In the genomic region with DNA sequence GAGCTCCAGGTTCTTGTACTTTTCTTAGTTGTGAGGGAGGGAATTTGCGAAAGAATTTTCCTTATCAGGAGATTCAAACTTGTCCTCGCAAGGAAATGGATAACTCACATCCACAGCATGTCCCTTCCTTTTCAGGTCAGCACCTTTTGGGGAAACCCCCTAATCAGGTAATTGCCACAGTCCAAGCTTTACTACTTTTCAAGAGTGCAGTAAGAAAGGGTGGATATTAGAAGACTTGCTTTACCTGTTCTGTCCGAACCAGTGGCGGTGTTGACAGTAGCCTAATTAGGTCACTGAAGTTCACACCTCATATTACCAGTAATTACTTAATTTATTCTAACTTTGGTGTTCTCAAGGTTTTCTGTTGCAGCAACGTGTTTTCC, we compare ENCODE assay signal across 8 cellular contexts. TPM values are rescaled to one million over a fixed set of nuclear protein-coding genes. Genes with fewer than 3 reads are reported as not detected.
DNase-seq lines count a peak whose midpoint lies in the region; ATAC-seq and TF ChIP-seq lines count a peak whose summit lies in the region.

No MANE protein-coding gene starts in this region.

- peak; percentile 21 for ATAC-seq in HG02763 (IDR thresholded peaks at IDR 0.05; ENCODE audit: unreplicated experiment)
- peak; percentile 35 for ATAC-seq in Panc1

- no peak for TF ChIP-seq EP300 in esophagus muscularis mucosa (IDR thresholded peaks at IDR 0.05)

- H3K36me3 ChIP-seq in Panc1 (ENCODE audit: control insufficient read depth, insufficient read depth, low read length) (peaks cover 6% of the 10 kb centered on the region; the same call in 1 of the 2 replicates), esophagus muscularis mucosa (no peaks in the 10 kb centered on the region)

- H3K4me3 ChIP-seq in Panc1 (ENCODE audit: low read depth in 2 of 2, low read length in 2 of 2) (peak overlapping the region; percentile 79 to 97), esophagus muscularis mucosa (peak overlapping the region; percentile 73 to 89 (median 76))

- peak overlapping the region; percentile 96 for H3K4me3 Mint-ChIP-seq in osteocyte (ENCODE audit: unreplicated experiment)

- H3K27me3 ChIP-seq in Panc1 (ENCODE audit: control insufficient read depth, insufficient read depth, low read length) (no peaks in the 10 kb centered on the region), esophagus muscularis mucosa (no peaks in the 10 kb centered on the region)

- H3K9me3 ChIP-seq in Panc1 (ENCODE audit: control insufficient read depth, insufficient read depth, low read depth, low read length) (no peaks in the 10 kb centered on the region), esophagus muscularis mucosa (no peaks in the 10 kb centered on the region)

- H3K27ac Mint-ChIP-seq in osteocyte (ENCODE audit: unreplicated experiment) = peak overlapping the region; percentile 94

- peaks cover 3% of the 10 kb centered on the region for H3K36me3 Mint-ChIP-seq in osteocyte (ENCODE audit: unreplicated experiment)

- CTCF ChIA-PET in Panc1 (lab: Charles Lee) = no interaction called here

- in situ Hi-C loops in Panc1 (cut with HindIII; ENCODE audit: low pct_unique_long_range_greater_than_20kb, low sequenced_read_pairs) = no loop called here

- DNase-seq in DMS79 treated with DMSO at 0.1 percent for 48 hours (lab: John Stamatoyannopoulos, UW) (peak; percentile 39), DMS79 (lab: John Stamatoyannopoulos, UW) (no peak), Panc1 (ENCODE audit: low read depth, low spot score) (no peak), esophagus muscularis mucosa (ENCODE audit: extremely low spot score) (no peak), osteocyte (ENCODE audit: extremely low spot score, unreplicated experiment) (no peak), NCI-H446 (lab: John Stamatoyannopoulos, UW) (no peak), COLO829 (ENCODE audit: low spot score) (no peak)

- TF ChIP-seq CTCF in Panc1 (IDR thresholded peaks at IDR 0.05) (no peak), esophagus muscularis mucosa (IDR thresholded peaks at IDR 0.05) (no peak), osteocyte (IDR thresholded peaks at IDR 0.05) (no peak)

- no peaks in the 10 kb centered on the region for H3K9me3 Mint-ChIP-seq in osteocyte (ENCODE audit: unreplicated experiment)

- no peak for TF ChIP-seq POLR2A in esophagus muscularis mucosa (IDR thresholded peaks at IDR 0.05; ENCODE audit: low read depth)

- BruUV-seq in Panc1 (replicated peaks; lab: Mats Ljungman, UMichigan) = no TSS peak

- H3K4me1 Mint-ChIP-seq in osteocyte (ENCODE audit: unreplicated experiment) = peaks cover 47% of the 10 kb centered on the region

- intact Hi-C loops in Panc1 (cut with micrococcal nuclease; ENCODE audit: unreplicated experiment) = no loop called here
- intact Hi-C loops in esophagus muscularis mucosa (cut with DNase I) = no loop called here

- H3K4me1 ChIP-seq in Panc1 (ENCODE audit: control insufficient read depth, insufficient read depth, low read length) (peaks cover 11% of the 10 kb centered on the region), esophagus muscularis mucosa (peaks cover 12 to 56% (median 48%) of the 10 kb centered on the region in 4 donors)

- H3K27ac ChIP-seq in Panc1 (ENCODE audit: low read length) (peak overlapping the region; percentile 93), esophagus muscularis mucosa (replicated peaks in 1 of 4) (peak overlapping the region; percentile 82 to 86 (median 84))

- H3K27me3 Mint-ChIP-seq in osteocyte (ENCODE audit: unreplicated experiment) = no peaks in the 10 kb centered on the region

- POLR2A ChIA-PET in Panc1 (lab: Charles Lee) = interaction anchor here (0.6 kb wide), 1 partner anchor 270 kb away, joined by 3 read pairs; no protein-coding TSS in a partner anchor

- WGBS in esophagus muscularis mucosa = 4% methylated on average over 5 of the region's 5 CpGs

RNA-seq across cellular contexts. Expression of a gene that starts 6.7 kb away (rescaled TPM):
- total RNA-seq in Panc1 (2021; ENCODE audit: unreplicated experiment) (not detected), esophagus muscularis mucosa (not detected), osteocyte (0.08 TPM in 1 of 2 replicates, not detected in the other)
- polyA plus RNA-seq in Panc1 (2012; ENCODE audit: insufficient read length) = not detected
